Comparison of ENCODE assay signal across 24 cellular contexts in genomic region chr2:22901471-22901870, GRCh38.
DNase-seq lines count a peak whose midpoint lies in the region; ATAC-seq and TF ChIP-seq lines count a peak whose summit lies in the region.
"Had no signal": no experiment of that assay in that cellular context is flagged by ENCODE, and none has a peak within 500 bp of the region (broad histone marks: within the 10 kb centered on the region; RNA-seq: fewer than 3 reads in every experiment).

No MANE protein-coding gene starts in this region.

- no peak overlapping the region for H2BK15ac ChIP-seq in mesendoderm (replicated peaks; ENCODE audit: low read depth)

- H3K36me3 ChIP-seq in esophagus muscularis mucosa (no peaks in the 10 kb centered on the region), mesendoderm (ENCODE audit: control insufficient read depth, insufficient read depth, low read length) (no peaks in the 10 kb centered on the region), smooth muscle cell (ENCODE audit: low read depth) (no peaks in the 10 kb centered on the region)
- H3K36me3 ChIP-seq: BE2C, MG63, SJCRH30 had no signal

- no peaks in the 10 kb centered on the region for H3F3A ChIP-seq in smooth muscle cell (ENCODE audit: low read depth)

- H2BK120ac ChIP-seq in mesendoderm (ENCODE audit: low read depth, low read length), result no peak overlapping the region

- H3K9ac ChIP-seq in mesendoderm (ENCODE audit: low read length) (no peak overlapping the region), smooth muscle cell (ENCODE audit: low read depth) (no peak overlapping the region)
- H3K9ac ChIP-seq: GM23248 had no signal

- no peaks in the 10 kb centered on the region for H3K79me1 ChIP-seq in mesendoderm (ENCODE audit: low read length)

- no peak overlapping the region for H3K27ac ChIP-seq in esophagus muscularis mucosa (replicated peaks in 1 of 4)
- H3K27ac ChIP-seq in mesendoderm (ENCODE audit: low read depth, low read length), result no peak overlapping the region
- no peak overlapping the region for H3K27ac ChIP-seq in smooth muscle cell (ENCODE audit: low read depth)
- H3K27ac ChIP-seq: 22Rv1, GM23248, SJCRH30 had no signal

- H3K27me3 ChIP-seq in esophagus muscularis mucosa (no peaks in the 10 kb centered on the region), mesendoderm (ENCODE audit: insufficient read depth, low read length, poor library complexity) (no peaks in the 10 kb centered on the region), smooth muscle cell (ENCODE audit: low read depth) (no peaks in the 10 kb centered on the region)
- H3K27me3 ChIP-seq: BE2C, MG63, SJCRH30 had no signal

- H3K79me2 ChIP-seq in mesendoderm (ENCODE audit: control insufficient read depth, insufficient read depth, low read length) (no peaks in the 10 kb centered on the region), smooth muscle cell (ENCODE audit: low read depth) (no peaks in the 10 kb centered on the region)

- H4K20me1 ChIP-seq in smooth muscle cell (ENCODE audit: low read depth), result no peaks in the 10 kb centered on the region

- TF ChIP-seq CTCF in esophagus muscularis mucosa (IDR thresholded peaks at IDR 0.05), result no peak
- TF ChIP-seq CTCF in smooth muscle cell (IDR thresholded peaks at IDR 0.05; ENCODE audit: borderline replicate concordance, insufficient read depth, poor library complexity, severe bottlenecking), result no peak

- no peak overlapping the region for H3K56ac ChIP-seq in mesendoderm (ENCODE audit: low read length)

- no peak overlapping the region for H3K4me2 ChIP-seq in mesendoderm (ENCODE audit: low read length)
- H3K4me2 ChIP-seq in smooth muscle cell, result no peak overlapping the region

- no peak overlapping the region for H2AFZ ChIP-seq in smooth muscle cell (ENCODE audit: low read depth)
- H2AFZ ChIP-seq: GM23248 had no signal

- no peak overlapping the region for H2AK5ac ChIP-seq in mesendoderm (ENCODE audit: low read length)

- peak; percentile 20 for DNase-seq in DMS 273 (lab: John Stamatoyannopoulos, UW; ENCODE audit: unreplicated experiment)
- no peak for DNase-seq in DMS 273 treated with DMSO at 0.1 percent for 48 hours (lab: John Stamatoyannopoulos, UW)
- peak; percentile 42 for DNase-seq in esophagus muscularis mucosa (ENCODE audit: extremely low spot score)
- DNase-seq in mesendoderm, result no peak
- DNase-seq in Ammon's horn (ENCODE audit: low spot score), result no peak
- DNase-seq in smooth muscle cell (lab: John Stamatoyannopoulos, UW; ENCODE audit: unreplicated experiment), result no peak
- no peak for DNase-seq in DMS153 treated with DMSO at 0.1 percent for 48 hours (lab: John Stamatoyannopoulos, UW; ENCODE audit: unreplicated experiment)
- DNase-seq: CD8-positive, alpha-beta memory T cell; GM23248; H7; IMR-90; KG1; MG63; NCI-H1105 treated with DMSO at 0.1 percent for 48 hours; NCI-H146; NCI-H1930; NCI-H2107; NCI-H524 treated with DMSO at 0.1 percent for 48 hours; NCI-H774 had no signal

- H4K8ac ChIP-seq in mesendoderm (ENCODE audit: low read depth, low read length), result no peak overlapping the region

- intact Hi-C loops in esophagus muscularis mucosa (cut with DNase I), result loop anchor here (10.0 kb wide), 1 partner anchor 453 kb away; no protein-coding TSS in a partner anchor

- H3K18ac ChIP-seq in mesendoderm (ENCODE audit: low read length), result peak overlapping the region; percentile 28

- H3K4me1 ChIP-seq in esophagus muscularis mucosa, result no peaks in the 10 kb centered on the region
- no peaks in the 10 kb centered on the region for H3K4me1 ChIP-seq in mesendoderm (ENCODE audit: control insufficient read depth, low read depth, low read length)
- no peaks in the 10 kb centered on the region for H3K4me1 ChIP-seq in smooth muscle cell (ENCODE audit: low read depth)
- H3K4me1 ChIP-seq: SJCRH30 had no signal

- WGBS in esophagus muscularis mucosa, result 76% methylated on average over 6 of the region's 6 CpGs
- no CpG with 5 or more reads among the region's 6 CpGs for WGBS in mesendoderm (ENCODE audit: extremely low coverage, insufficient coverage, low lambda C conversion rate)
- WGBS in smooth muscle cell (ENCODE audit: low lambda C conversion rate), result 69% methylated on average over 6 of the region's 6 CpGs

- no peak overlapping the region for H3K23ac ChIP-seq in mesendoderm (ENCODE audit: low read length)

- H2BK5ac ChIP-seq in mesendoderm (ENCODE audit: low read length), result no peak overlapping the region

- H3K9me3 ChIP-seq in esophagus muscularis mucosa (no peaks in the 10 kb centered on the region), smooth muscle cell (replicated peaks; ENCODE audit: low read depth) (no peaks in the 10 kb centered on the region)
- H3K9me3 ChIP-seq: BE2C, MG63, SJCRH30 had no signal

- H4K5ac ChIP-seq in mesendoderm (ENCODE audit: low read length), result no peak overlapping the region

- no peak for ATAC-seq in HG03442 (IDR thresholded peaks at IDR 0.05; ENCODE audit: unreplicated experiment)
- ATAC-seq: Right ventricle myocardium inferior had no signal

- no peak for TF ChIP-seq EP300 in esophagus muscularis mucosa (IDR thresholded peaks at IDR 0.05)

- no peak overlapping the region for H3K4ac ChIP-seq in mesendoderm (ENCODE audit: low read depth, low read length)

- H3K4me3 ChIP-seq in esophagus muscularis mucosa (no peak overlapping the region), mesendoderm (ENCODE audit: low read length) (no peak overlapping the region), smooth muscle cell (no peak overlapping the region)
- H3K4me3 ChIP-seq: GM23248, MG63, SJCRH30 had no signal

- no peak for TF ChIP-seq POLR2A in esophagus muscularis mucosa (IDR thresholded peaks at IDR 0.05; ENCODE audit: low read depth)

Comparison
In these comparisons a context has a peak if more than half of its experiments do, and no peak if none do; other contexts are left out.
1. DNase-seq: peak in DMS 273 (single experiment) and esophagus muscularis mucosa (single experiment); none in DMS 273 treated with DMSO at 0.1 percent for 48 hours (single experiment), mesendoderm (single experiment), Ammon's horn (single experiment), smooth muscle cell (single experiment) and DMS153 treated with DMSO at 0.1 percent for 48 hours (single experiment).